15 cellular contexts compared by ENCODE assay signal in genomic region chr4:57073559-57073958, GRCh38. TPM values are rescaled to one million over a fixed set of nuclear protein-coding genes. Genes with fewer than 3 reads are reported as not detected.
"Had no signal": no experiment of that assay in that cellular context is flagged by ENCODE, and none has a peak within 500 bp of the region (broad histone marks: within the 10 kb centered on the region; RNA-seq: fewer than 3 reads in every experiment).

No MANE protein-coding gene starts in this region.

- H3K27ac Mint-ChIP-seq: activated CD4-positive, alpha-beta T cell treated with anti-CD3 and anti-CD28 coated beads for 36 hours; activated CD8-positive, alpha-beta T cell treated with anti-CD3 and anti-CD28 coated beads for 36 hours; effector memory CD8-positive, alpha-beta T cell; T-cell had no signal

- H3K4me1 Mint-ChIP-seq: activated CD4-positive, alpha-beta T cell treated with anti-CD3 and anti-CD28 coated beads for 36 hours; T-cell had no signal

- H3K9me3 ChIP-seq: gastroesophageal sphincter, prostate gland, right lobe of liver, suprapubic skin had no signal

- H3K4me3 Mint-ChIP-seq: activated CD4-positive, alpha-beta T cell treated with anti-CD3 and anti-CD28 coated beads for 36 hours; activated CD8-positive, alpha-beta T cell treated with anti-CD3 and anti-CD28 coated beads for 36 hours; effector memory CD8-positive, alpha-beta T cell; T-cell had no signal

- H3K36me3 Mint-ChIP-seq: T-cell had no signal

- H3K4me3 ChIP-seq: gastroesophageal sphincter, prostate gland, right lobe of liver, suprapubic skin had no signal

- DNase-seq: activated CD4-positive, alpha-beta T cell treated with anti-CD3 and anti-CD28 coated beads for 36 hours; activated CD8-positive, alpha-beta memory T cell treated with anti-CD3 and anti-CD28 coated beads, Interleukin-2, amount 50 U/mL, for 4 hours; activated CD8-positive, alpha-beta T cell treated with anti-CD3 and anti-CD28 coated beads for 36 hours; cortex of kidney; effector memory CD8-positive, alpha-beta T cell; right lobe of liver; stimulated activated CD4-positive, alpha-beta T cell treated with anti-CD3 and anti-CD28 coated beads, Interleukin-12 subunit alpha, Interleukin-12 subunit beta, amount 100 ng/mL, for 4 hours; stimulated activated CD4-positive, alpha-beta T cell treated with anti-CD3 and anti-CD28 coated beads, Interleukin-2, amount 100 ng/mL, for 48 hours; stimulated activated naive CD4-positive, alpha-beta T cell treated with Interleukin-2 at 50 U/mL for 16 hours; T-cell; T1000; WERI-Rb-1 had no signal

- H3K36me3 ChIP-seq: gastroesophageal sphincter, prostate gland, right lobe of liver, suprapubic skin, WERI-Rb-1 had no signal

- H3K27me3 ChIP-seq: gastroesophageal sphincter, right lobe of liver, suprapubic skin had no signal

- H3K27ac ChIP-seq: prostate gland, right lobe of liver, WERI-Rb-1 had no signal

- ATAC-seq: activated CD4-positive, alpha-beta T cell treated with anti-CD3 and anti-CD28 coated beads for 36 hours; activated CD8-positive, alpha-beta T cell treated with anti-CD3 and anti-CD28 coated beads for 36 hours; effector memory CD8-positive, alpha-beta T cell; gastroesophageal sphincter; right lobe of liver; T-cell had no signal

- H3K4me1 ChIP-seq: prostate gland, right lobe of liver had no signal

- H3K9me3 Mint-ChIP-seq: activated CD8-positive, alpha-beta T cell treated with anti-CD3 and anti-CD28 coated beads for 36 hours; effector memory CD8-positive, alpha-beta T cell; T-cell had no signal

RNA-seq across cellular contexts. Expression of gene IGFBP7, which starts 36.6 kb away (rescaled TPM):
- total RNA-seq: activated CD4-positive, alpha-beta T cell treated with anti-CD3 and anti-CD28 coated beads for 36 hours; activated CD8-positive, alpha-beta T cell treated with anti-CD3 and anti-CD28 coated beads for 36 hours had no signal
